ENCODE assay signal across 9 cellular contexts in genomic region chr19:16025108-16026101, GRCh38. TPM values are rescaled to one million over a fixed set of nuclear protein-coding genes. Genes with fewer than 3 reads are reported as not detected.
A peak's percentile ranks its signal among the peaks of the same experiment; 100 is the strongest.
DNase-seq lines count a peak whose midpoint lies in the region; ATAC-seq and TF ChIP-seq lines count a peak whose summit lies in the region.
"Had no signal": no experiment of that assay in that cellular context is flagged by ENCODE, and none has a peak within 500 bp of the region (broad histone marks: within the 10 kb centered on the region; RNA-seq: fewer than 3 reads in every experiment).

No MANE protein-coding gene starts in this region.

- TF ChIP-seq CTCF in GM12875 (IDR thresholded peaks at IDR 0.05; ENCODE audit: borderline replicate concordance, insufficient read depth, low read depth, low read length) = peak; percentile 38
- peak; percentile 76 for TF ChIP-seq CTCF in choroid plexus epithelial cell (conservative IDR thresholded peaks at IDR 0.05; ENCODE audit: low read depth, low read length)
- peak; percentile 30 for TF ChIP-seq CTCF in neural progenitor cell (IDR thresholded peaks at IDR 0.05)
- TF ChIP-seq CTCF in smooth muscle cell (IDR thresholded peaks at IDR 0.05; ENCODE audit: borderline replicate concordance, insufficient read depth, poor library complexity, severe bottlenecking) = no peak

- no peak overlapping the region for H3K4me3 Mint-ChIP-seq in neural progenitor cell
- no peak overlapping the region for H3K4me3 Mint-ChIP-seq in activated T-cell treated with anti-CD3 and anti-CD28 coated beads, Interleukin-2, amount 50 U/mL, for 72 hours
- H3K4me3 Mint-ChIP-seq: naive B cell had no signal

- H3K9me3 Mint-ChIP-seq in neural progenitor cell = no peaks in the 10 kb centered on the region
- H3K9me3 Mint-ChIP-seq in activated T-cell treated with anti-CD3 and anti-CD28 coated beads, Interleukin-2, amount 50 U/mL, for 72 hours = no peaks in the 10 kb centered on the region
- H3K9me3 Mint-ChIP-seq: naive B cell had no signal

- peaks cover 4% of the 10 kb centered on the region for H3K27me3 Mint-ChIP-seq in neural progenitor cell (ENCODE audit: insufficient read depth, low read depth)
- no peaks in the 10 kb centered on the region for H3K27me3 Mint-ChIP-seq in activated T-cell treated with anti-CD3 and anti-CD28 coated beads, Interleukin-2, amount 50 U/mL, for 72 hours (ENCODE audit: low read depth)
- H3K27me3 Mint-ChIP-seq: naive B cell had no signal

- ATAC-seq in activated T-cell treated with anti-CD3 and anti-CD28 coated beads, Interleukin-2, amount 50 U/mL, for 72 hours (replicated peaks in 1 of 2) = no peak

- no peaks in the 10 kb centered on the region for H3K36me3 Mint-ChIP-seq in neural progenitor cell
- no peaks in the 10 kb centered on the region for H3K36me3 Mint-ChIP-seq in activated T-cell treated with anti-CD3 and anti-CD28 coated beads, Interleukin-2, amount 50 U/mL, for 72 hours (ENCODE audit: insufficient read depth in 2 of 2)
- H3K36me3 Mint-ChIP-seq: naive B cell had no signal

- H3F3A ChIP-seq in neural progenitor cell (ENCODE audit: low read depth) = no peaks in the 10 kb centered on the region
- H3F3A ChIP-seq in smooth muscle cell (ENCODE audit: low read depth) = no peaks in the 10 kb centered on the region

- H3K9me3 ChIP-seq in neural progenitor cell (ENCODE audit: low read depth) (no peaks in the 10 kb centered on the region), smooth muscle cell (replicated peaks; ENCODE audit: low read depth) (no peaks in the 10 kb centered on the region)

- H3K27me3 ChIP-seq in neural progenitor cell (no peaks in the 10 kb centered on the region), smooth muscle cell (ENCODE audit: low read depth) (no peaks in the 10 kb centered on the region)

- 74% methylated on average over 20 of the region's 20 CpGs for WGBS in smooth muscle cell (ENCODE audit: low lambda C conversion rate)

- no peaks in the 10 kb centered on the region for H3K4me1 ChIP-seq in neural progenitor cell
- H3K4me1 ChIP-seq in smooth muscle cell (ENCODE audit: low read depth) = no peaks in the 10 kb centered on the region

- H3K9ac ChIP-seq in neural progenitor cell (no peak overlapping the region), smooth muscle cell (ENCODE audit: low read depth) (no peak overlapping the region)

- H3K36me3 ChIP-seq in neural progenitor cell = no peaks in the 10 kb centered on the region
- no peaks in the 10 kb centered on the region for H3K36me3 ChIP-seq in smooth muscle cell (ENCODE audit: low read depth)

- H2AFZ ChIP-seq in neural progenitor cell (replicated peaks) (no peak overlapping the region), smooth muscle cell (ENCODE audit: low read depth) (no peak overlapping the region)

- no peak overlapping the region for H3K4me2 ChIP-seq in neural progenitor cell
- no peak overlapping the region for H3K4me2 ChIP-seq in smooth muscle cell

- H3K27ac ChIP-seq in neural progenitor cell (no peak overlapping the region), smooth muscle cell (ENCODE audit: low read depth) (no peak overlapping the region)

- no peaks in the 10 kb centered on the region for H3K4me1 Mint-ChIP-seq in neural progenitor cell
- H3K4me1 Mint-ChIP-seq in activated T-cell treated with anti-CD3 and anti-CD28 coated beads, Interleukin-2, amount 50 U/mL, for 72 hours (ENCODE audit: low read depth) = no peaks in the 10 kb centered on the region

- H3K4me3 ChIP-seq in GM12875 (ENCODE audit: low read depth, low read length) = no peak overlapping the region
- H3K4me3 ChIP-seq in choroid plexus epithelial cell (ENCODE audit: low read depth, low read length) = no peak overlapping the region
- no peak overlapping the region for H3K4me3 ChIP-seq in neural progenitor cell
- H3K4me3 ChIP-seq in smooth muscle cell = no peak overlapping the region

- peak; percentile 22 for DNase-seq in NCI-H146 treated with DMSO at 0.1 percent for 48 hours (lab: John Stamatoyannopoulos, UW; ENCODE audit: unreplicated experiment)
- peak; percentile 68 for DNase-seq in choroid plexus epithelial cell (ENCODE audit: low read depth)
- DNase-seq in neural progenitor cell (ENCODE audit: low spot score) = peak; percentile 36
- no peak for DNase-seq in NCI-H2029 (lab: John Stamatoyannopoulos, UW)
- DNase-seq in activated T-cell treated with anti-CD3 and anti-CD28 coated beads, Interleukin-2, amount 50 U/mL, for 72 hours = no peak
- no peak for DNase-seq in smooth muscle cell (lab: John Stamatoyannopoulos, UW; ENCODE audit: unreplicated experiment)
- no peak for DNase-seq in NCI-H524 treated with DMSO at 0.1 percent for 48 hours (lab: John Stamatoyannopoulos, UW)
- DNase-seq: naive B cell had no signal

- no peaks in the 10 kb centered on the region for H3K79me2 ChIP-seq in neural progenitor cell (ENCODE audit: low read depth)
- no peaks in the 10 kb centered on the region for H3K79me2 ChIP-seq in smooth muscle cell (ENCODE audit: low read depth)

- H3K27ac Mint-ChIP-seq in neural progenitor cell = no peak overlapping the region
- no peak overlapping the region for H3K27ac Mint-ChIP-seq in activated T-cell treated with anti-CD3 and anti-CD28 coated beads, Interleukin-2, amount 50 U/mL, for 72 hours

- H4K20me1 ChIP-seq in neural progenitor cell (ENCODE audit: low read depth) (no peaks in the 10 kb centered on the region), smooth muscle cell (ENCODE audit: low read depth) (no peaks in the 10 kb centered on the region)

RNA-seq across cellular contexts. Expression of gene TPM4, which starts 50.9 kb away (rescaled TPM):
- 446 and 535 TPM in 2 replicates for total RNA-seq in neural progenitor cell (ENCODE audit: low replicate concordance)
- 100 to 1,000 TPM; 427 to 456 TPM for total RNA-seq in activated T-cell treated with anti-CD3 and anti-CD28 coated beads, Interleukin-2, amount 50 U/mL, for 72 hours
- 1,074 and 1,158 TPM in 2 replicates for total RNA-seq in smooth muscle cell
- polyA plus RNA-seq in smooth muscle cell = 921 and 1,070 TPM in 2 replicates

Comparison
In these comparisons a context has a peak if more than half of its experiments do, and no peak if none do; other contexts are left out.
1. DNase-seq: peak in NCI-H146 treated with DMSO at 0.1 percent for 48 hours (single experiment), choroid plexus epithelial cell (single experiment) and neural progenitor cell (single experiment); none in NCI-H2029 (single experiment), activated T-cell treated with anti-CD3 and anti-CD28 coated beads, Interleukin-2, amount 50 U/mL, for 72 hours (0 of 2), smooth muscle cell (single experiment) and NCI-H524 treated with DMSO at 0.1 percent for 48 hours (single experiment).